ENCODE assay signal across 9 cellular contexts in the genomic region with DNA sequence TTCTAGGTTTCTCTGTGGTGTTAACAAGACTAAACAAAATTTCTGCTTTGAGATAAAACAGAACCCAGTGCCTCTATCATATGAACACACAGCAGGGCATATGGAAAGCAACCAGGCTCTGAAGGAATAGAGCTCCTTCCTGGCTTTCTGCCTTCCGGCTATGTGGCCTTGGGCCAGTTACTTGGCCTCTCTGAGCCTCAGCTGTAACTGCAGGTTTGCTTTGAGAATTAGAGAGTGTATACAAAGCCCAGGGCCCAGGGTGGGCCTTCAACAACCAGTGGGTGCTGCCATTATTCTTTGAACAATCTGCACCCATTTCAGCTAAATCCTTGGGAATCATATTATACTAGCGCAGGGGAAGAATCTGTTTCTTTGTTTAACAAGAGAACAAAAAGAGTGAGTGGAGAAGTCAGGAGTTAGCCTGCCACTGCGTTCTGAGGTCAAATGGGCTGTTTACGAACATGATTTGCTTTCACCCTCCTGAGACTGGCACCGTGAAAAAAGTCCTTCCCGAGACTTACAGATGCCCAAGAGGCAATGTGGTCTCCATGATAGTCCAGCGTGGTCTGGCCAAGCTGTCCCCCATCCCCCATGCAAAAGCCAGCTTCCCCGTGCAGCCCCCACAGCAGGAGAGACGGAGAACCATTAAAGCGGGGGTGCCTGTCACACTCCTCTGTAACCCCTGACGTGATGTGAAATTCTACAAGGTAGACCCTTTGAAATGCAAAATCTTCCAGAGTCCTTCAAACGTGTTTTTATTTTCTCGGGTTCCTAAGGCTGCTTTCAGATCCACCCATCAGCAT. TPM values are rescaled to one million over a fixed set of nuclear protein-coding genes. Genes with fewer than 3 reads are reported as not detected.
A peak's percentile ranks its signal among the peaks of the same experiment; 100 is the strongest.
DNase-seq lines count a peak whose midpoint lies in the region; ATAC-seq and TF ChIP-seq lines count a peak whose summit lies in the region.
"Had no signal": no experiment of that assay in that cellular context is flagged by ENCODE, and none has a peak within 500 bp of the region (broad histone marks: within the 10 kb centered on the region; RNA-seq: fewer than 3 reads in every experiment).

No MANE protein-coding gene starts in this region.

- H3K9me3 ChIP-seq in lower lobe of right lung: no peaks in the 10 kb centered on the region
- H3K9me3 ChIP-seq: A549 had no signal

- peak overlapping the region; percentile 88 for H3K27ac ChIP-seq in lower lobe of right lung
- H3K27ac ChIP-seq: A549 had no signal

- TF ChIP-seq CTCF in lower lobe of right lung (IDR thresholded peaks at IDR 0.05): no peak

- H3K36me3 ChIP-seq in lower lobe of right lung: no peaks in the 10 kb centered on the region

- DNase-seq in activated CD4-positive, CD25-positive, alpha-beta regulatory T cell treated with anti-CD3 and anti-CD28 coated beads, Interleukin-2, amount 50 U/mL, for 72 hours: peak; percentile 13
- peak; percentile 63 for DNase-seq in amniotic epithelial cell (ENCODE audit: low read depth)
- no peak for DNase-seq in lower lobe of right lung
- peak; percentile 62 for DNase-seq in superior temporal gyrus (ENCODE audit: extremely low spot score)
- no peak for DNase-seq in effector CD8-positive, alpha-beta T cell (lab: John Stamatoyannopoulos, UW)
- DNase-seq in activated CD8-positive, alpha-beta memory T cell treated with anti-CD3 and anti-CD28 coated beads for 24 hours: no peak

- H3K4me1 ChIP-seq in lower lobe of right lung: peaks cover 85% of the 10 kb centered on the region

- H3K27me3 ChIP-seq in lower lobe of right lung (ENCODE audit: low read depth): no peaks in the 10 kb centered on the region

- ATAC-seq in activated CD4-positive, CD25-positive, alpha-beta regulatory T cell treated with anti-CD3 and anti-CD28 coated beads, Interleukin-2, amount 50 U/mL, for 24 hours: no peak
- ATAC-seq in lower lobe of right lung (no peak), GM21619 (IDR thresholded peaks at IDR 0.05; ENCODE audit: unreplicated experiment) (no peak)
- ATAC-seq: A549 had no signal

- intact Hi-C loops in lower lobe of right lung (cut with DNase I): no loop called here

- no peak overlapping the region for H3K4me3 ChIP-seq in lower lobe of right lung
- H3K4me3 ChIP-seq: A549 had no signal

RNA-seq across cellular contexts. Expression of a gene that starts 4.9 kb away (rescaled TPM):
- 40.7 TPM for total RNA-seq in lower lobe of right lung

RNA-seq across cellular contexts. Expression of a gene that starts 52.4 kb away (rescaled TPM):
- total RNA-seq in lower lobe of right lung: 14.1 TPM

Comparison
In these comparisons a context has a peak if more than half of its experiments do, and no peak if none do; other contexts are left out.
1. DNase-seq: peak in activated CD4-positive, CD25-positive, alpha-beta regulatory T cell treated with anti-CD3 and anti-CD28 coated beads, Interleukin-2, amount 50 U/mL, for 72 hours (single experiment), amniotic epithelial cell (single experiment) and superior temporal gyrus (single experiment); none in lower lobe of right lung (single experiment), effector CD8-positive, alpha-beta T cell (single experiment) and activated CD8-positive, alpha-beta memory T cell treated with anti-CD3 and anti-CD28 coated beads for 24 hours (single experiment).